ENCODE assay signal across 8 cellular contexts in genomic region chr4:100095729-100096595, GRCh38.
DNase-seq lines count a peak whose midpoint lies in the region; ATAC-seq and TF ChIP-seq lines count a peak whose summit lies in the region.

No MANE protein-coding gene starts in this region.

- no peak overlapping the region for H3K4me3 ChIP-seq in astrocyte of the spinal cord (ENCODE audit: low read depth, low read length)

- ATAC-seq in HG02571 (IDR thresholded peaks at IDR 0.05; ENCODE audit: unreplicated experiment): peak; percentile 86

- peak; percentile 89 for TF ChIP-seq CTCF in astrocyte of the spinal cord (IDR thresholded peaks at IDR 0.05; ENCODE audit: low read depth, low read length)

- in situ Hi-C loops in astrocyte of the spinal cord (cut with HindIII; ENCODE audit: low sequenced_read_pairs): no loop called here

- DNase-seq in NCI-H1105 treated with DMSO at 0.1 percent for 48 hours (lab: John Stamatoyannopoulos, UW): peak; percentile 0
- no peak for DNase-seq in NCI-H1105 (lab: John Stamatoyannopoulos, UW)
- DNase-seq in NAMALWA (ENCODE audit: low spot score): peak; percentile 67
- DNase-seq in T-helper 22 cell (ENCODE audit: low read depth): peak; percentile 23
- peak; percentile 76 for DNase-seq in astrocyte of the spinal cord (ENCODE audit: low read depth, low spot score)
- peak; percentile 62 for DNase-seq in iPS-NIHi11 (ENCODE audit: low spot score)
- peak; percentile 79 for DNase-seq in stimulated activated CD4-positive, alpha-beta T cell treated with anti-CD3 and anti-CD28 coated beads, Interleukin-15, amount 100 ng/mL, for 24 hours
